Comparison of ENCODE assay signal across 1 cellular context in genomic region chr1:113683384-113684152, GRCh38.
TF ChIP-seq lines count a peak whose summit lies in the region.

No MANE protein-coding gene starts in this region.

TF ChIP-seq in SK-N-SH treated with all-trans-retinoic acid at 6 μM for 48 hours, 23 proteins besides CTCF, POLR2A, EP300 and RAD21 (continued from another document):
- TF ChIP-seq TSHZ2 (CRISPR knock-in tag; IDR thresholded peaks at IDR 0.05) (no peak), ZNF8 (CRISPR knock-in tag; IDR thresholded peaks at IDR 0.05) (no peak)
